27 cellular contexts compared by ENCODE assay signal in genomic region chr16:70496513-70496912, GRCh38. TPM values are rescaled to one million over a fixed set of nuclear protein-coding genes. Genes with fewer than 3 reads are reported as not detected.
DNase-seq lines count a peak whose midpoint lies in the region; ATAC-seq and TF ChIP-seq lines count a peak whose summit lies in the region.
"Had no signal": no experiment of that assay in that cellular context is flagged by ENCODE, and none has a peak within 500 bp of the region (broad histone marks: within the 10 kb centered on the region; RNA-seq: fewer than 3 reads in every experiment).

No MANE protein-coding gene starts in this region.

- TF ChIP-seq CTCF in chondrocyte (IDR thresholded peaks at IDR 0.05), result no peak

- no peaks in the 10 kb centered on the region for H3K9me3 Mint-ChIP-seq in stimulated activated effector memory CD8-positive, alpha-beta T cell treated with anti-CD3 and anti-CD28 coated beads, Interleukin-12 subunit alpha, Interleukin-12 subunit beta, amount 100 ng/mL, for 72 hours
- no peaks in the 10 kb centered on the region for H3K9me3 Mint-ChIP-seq in chondrocyte (ENCODE audit: low read depth)
- H3K9me3 Mint-ChIP-seq: dendritic cell treated with granulocyte-macrophage colony-stimulating factor and Interleukin-4, amounts not matched to agents 40 ng/mL and 50 ng/mL, for 4 days; immature natural killer cell; natural killer cell had no signal

- peaks cover 8% of the 10 kb centered on the region for H3K4me1 Mint-ChIP-seq in stimulated activated effector memory CD8-positive, alpha-beta T cell treated with anti-CD3 and anti-CD28 coated beads, Interleukin-12 subunit alpha, Interleukin-12 subunit beta, amount 100 ng/mL, for 72 hours
- no peaks in the 10 kb centered on the region for H3K4me1 Mint-ChIP-seq in chondrocyte (ENCODE audit: low read depth)
- H3K4me1 Mint-ChIP-seq: immature natural killer cell, natural killer cell had no signal

- no peak overlapping the region for H3K4me3 Mint-ChIP-seq in stimulated activated effector memory CD8-positive, alpha-beta T cell treated with anti-CD3 and anti-CD28 coated beads, Interleukin-12 subunit alpha, Interleukin-12 subunit beta, amount 100 ng/mL, for 72 hours
- no peak overlapping the region for H3K4me3 Mint-ChIP-seq in chondrocyte (ENCODE audit: unreplicated experiment)
- H3K4me3 Mint-ChIP-seq: dendritic cell treated with granulocyte-macrophage colony-stimulating factor and Interleukin-4, amounts not matched to agents 40 ng/mL and 50 ng/mL, for 4 days; immature natural killer cell; natural killer cell had no signal

- peak overlapping the region; percentile 48 for H3K27ac Mint-ChIP-seq in stimulated activated effector memory CD8-positive, alpha-beta T cell treated with anti-CD3 and anti-CD28 coated beads, Interleukin-12 subunit alpha, Interleukin-12 subunit beta, amount 100 ng/mL, for 72 hours
- H3K27ac Mint-ChIP-seq in chondrocyte (ENCODE audit: unreplicated experiment), result no peak overlapping the region
- H3K27ac Mint-ChIP-seq: dendritic cell treated with granulocyte-macrophage colony-stimulating factor and Interleukin-4, amounts not matched to agents 40 ng/mL and 50 ng/mL, for 4 days; immature natural killer cell; natural killer cell had no signal

- DNase-seq in activated naive CD4-positive, alpha-beta T cell treated with Interleukin-2 at 50 U/mL for 16 hours, result peak; percentile 7
- DNase-seq in activated naive CD4-positive, alpha-beta T cell (lab: John Stamatoyannopoulos, UW), result no peak
- no peak for DNase-seq in stimulated activated effector memory CD8-positive, alpha-beta T cell treated with anti-CD3 and anti-CD28 coated beads, Interleukin-12 subunit alpha, Interleukin-12 subunit beta, amount 100 ng/mL, for 72 hours (ENCODE audit: low spot score in 2 of 2)
- no peak for DNase-seq in chondrocyte (ENCODE audit: low spot score)
- DNase-seq: activated effector memory CD4-positive, alpha-beta T cell treated with Interleukin-2 at 50 U/mL for 16 hours; adrenal gland; central memory CD4-positive, alpha-beta T cell; erythroblast; immature natural killer cell; Kasumi-1; left colon; mammary epithelial cell; mucosa of descending colon; natural killer cell; NCI-H1417 treated with DMSO at 0.1 percent for 48 hours; NCI-H2081; NCI-H345; NCI-H69; occipital lobe; PC-9; psoas muscle; transverse colon had no signal

- H3K36me3 Mint-ChIP-seq in stimulated activated effector memory CD8-positive, alpha-beta T cell treated with anti-CD3 and anti-CD28 coated beads, Interleukin-12 subunit alpha, Interleukin-12 subunit beta, amount 100 ng/mL, for 72 hours, result peaks cover 78% of the 10 kb centered on the region
- H3K36me3 Mint-ChIP-seq in chondrocyte (ENCODE audit: low read depth), result peaks cover 25% of the 10 kb centered on the region
- H3K36me3 Mint-ChIP-seq: natural killer cell had no signal

- ATAC-seq in GM19023 (IDR thresholded peaks at IDR 0.05; ENCODE audit: unreplicated experiment) (peak; percentile 55), HG02798 (IDR thresholded peaks at IDR 0.05; ENCODE audit: poor library complexity, unreplicated experiment) (peak; percentile 43), SK-N-SH treated with all-trans-retinoic acid at 6 μM for 48 hours (no peak)
- ATAC-seq in stimulated activated effector memory CD8-positive, alpha-beta T cell treated with anti-CD3 and anti-CD28 coated beads, Interleukin-12 subunit alpha, Interleukin-12 subunit beta, amount 100 ng/mL, for 72 hours, result peak; percentile 91
- ATAC-seq: left colon, mucosa of descending colon, natural killer cell, sciatic nerve had no signal

- no peaks in the 10 kb centered on the region for H3K27me3 Mint-ChIP-seq in chondrocyte (ENCODE audit: low read depth)
- H3K27me3 Mint-ChIP-seq: dendritic cell treated with granulocyte-macrophage colony-stimulating factor and Interleukin-4, amounts not matched to agents 40 ng/mL and 50 ng/mL, for 4 days had no signal

TF ChIP-seq in SK-N-SH treated with all-trans-retinoic acid at 6 μM for 48 hours, 23 proteins besides CTCF, POLR2A, EP300 and RAD21:
- TF ChIP-seq, protein P1, sequence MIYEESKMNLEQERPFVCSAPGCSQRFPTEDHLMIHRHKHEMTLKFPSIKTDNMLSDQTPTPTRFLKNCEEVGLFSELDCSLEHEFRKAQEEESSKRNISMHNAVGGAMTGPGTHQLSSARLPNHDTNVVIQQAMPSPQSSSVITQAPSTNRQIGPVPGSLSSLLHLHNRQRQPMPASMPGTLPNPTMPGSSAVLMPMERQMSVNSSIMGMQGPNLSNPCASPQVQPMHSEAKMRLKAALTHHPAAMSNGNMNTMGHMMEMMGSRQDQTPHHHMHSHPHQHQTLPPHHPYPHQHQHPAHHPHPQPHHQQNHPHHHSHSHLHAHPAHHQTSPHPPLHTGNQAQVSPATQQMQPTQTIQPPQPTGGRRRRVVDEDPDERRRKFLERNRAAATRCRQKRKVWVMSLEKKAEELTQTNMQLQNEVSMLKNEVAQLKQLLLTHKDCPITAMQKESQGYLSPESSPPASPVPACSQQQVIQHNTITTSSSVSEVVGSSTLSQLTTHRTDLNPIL (CRISPR knock-in tag; IDR thresholded peaks at IDR 0.05; ENCODE audit: low read depth), result no peak
- TF ChIP-seq PPARA (CRISPR knock-in tag; IDR thresholded peaks at IDR 0.05; ENCODE audit: borderline replicate concordance) (no peak), ARNTL (CRISPR knock-in tag; IDR thresholded peaks at IDR 0.05; ENCODE audit: borderline replicate concordance, low read depth) (no peak), TOX (CRISPR knock-in tag; IDR thresholded peaks at IDR 0.05; ENCODE audit: borderline replicate concordance) (no peak), RARB (CRISPR knock-in tag; IDR thresholded peaks at IDR 0.05) (no peak), ZFP30 (CRISPR knock-in tag; IDR thresholded peaks at IDR 0.05) (no peak)
- TF ChIP-seq, protein P2, sequence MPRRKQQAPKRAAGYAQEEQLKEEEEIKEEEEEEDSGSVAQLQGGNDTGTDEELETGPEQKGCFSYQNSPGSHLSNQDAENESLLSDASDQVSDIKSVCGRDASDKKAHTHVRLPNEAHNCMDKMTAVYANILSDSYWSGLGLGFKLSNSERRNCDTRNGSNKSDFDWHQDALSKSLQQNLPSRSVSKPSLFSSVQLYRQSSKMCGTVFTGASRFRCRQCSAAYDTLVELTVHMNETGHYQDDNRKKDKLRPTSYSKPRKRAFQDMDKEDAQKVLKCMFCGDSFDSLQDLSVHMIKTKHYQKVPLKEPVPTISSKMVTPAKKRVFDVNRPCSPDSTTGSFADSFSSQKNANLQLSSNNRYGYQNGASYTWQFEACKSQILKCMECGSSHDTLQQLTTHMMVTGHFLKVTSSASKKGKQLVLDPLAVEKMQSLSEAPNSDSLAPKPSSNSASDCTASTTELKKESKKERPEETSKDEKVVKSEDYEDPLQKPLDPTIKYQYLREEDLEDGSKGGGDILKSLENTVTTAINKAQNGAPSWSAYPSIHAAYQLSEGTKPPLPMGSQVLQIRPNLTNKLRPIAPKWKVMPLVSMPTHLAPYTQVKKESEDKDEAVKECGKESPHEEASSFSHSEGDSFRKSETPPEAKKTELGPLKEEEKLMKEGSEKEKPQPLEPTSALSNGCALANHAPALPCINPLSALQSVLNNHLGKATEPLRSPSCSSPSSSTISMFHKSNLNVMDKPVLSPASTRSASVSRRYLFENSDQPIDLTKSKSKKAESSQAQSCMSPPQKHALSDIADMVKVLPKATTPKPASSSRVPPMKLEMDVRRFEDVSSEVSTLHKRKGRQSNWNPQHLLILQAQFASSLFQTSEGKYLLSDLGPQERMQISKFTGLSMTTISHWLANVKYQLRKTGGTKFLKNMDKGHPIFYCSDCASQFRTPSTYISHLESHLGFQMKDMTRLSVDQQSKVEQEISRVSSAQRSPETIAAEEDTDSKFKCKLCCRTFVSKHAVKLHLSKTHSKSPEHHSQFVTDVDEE (CRISPR knock-in tag; IDR thresholded peaks at IDR 0.05), result no peak

RNA-seq across cellular contexts. Expression of gene COG4, which starts 26.8 kb away (rescaled TPM):
- total RNA-seq in chondrocyte, result 48.4 to 65.1 TPM (median 49.8 TPM) in 3 replicates

RNA-seq across cellular contexts. Expression of gene SF3B3, which starts 27.1 kb away (rescaled TPM):
- 182 to 262 TPM (median 186 TPM) in 3 replicates for total RNA-seq in chondrocyte

RNA-seq across cellular contexts. Expression of gene FCSK, which starts 42.1 kb away (rescaled TPM):
- total RNA-seq in chondrocyte, result 9.2 to 12.9 TPM (median 11.5 TPM) in 3 replicates

RNA-seq across cellular contexts. Expression of gene ST3GAL2, which starts 57.6 kb away (rescaled TPM):
- total RNA-seq in chondrocyte, result 71.9 to 76.4 TPM (median 72.1 TPM) in 3 replicates
